ENCODE assay signal across 2 cellular contexts in the genomic region with DNA sequence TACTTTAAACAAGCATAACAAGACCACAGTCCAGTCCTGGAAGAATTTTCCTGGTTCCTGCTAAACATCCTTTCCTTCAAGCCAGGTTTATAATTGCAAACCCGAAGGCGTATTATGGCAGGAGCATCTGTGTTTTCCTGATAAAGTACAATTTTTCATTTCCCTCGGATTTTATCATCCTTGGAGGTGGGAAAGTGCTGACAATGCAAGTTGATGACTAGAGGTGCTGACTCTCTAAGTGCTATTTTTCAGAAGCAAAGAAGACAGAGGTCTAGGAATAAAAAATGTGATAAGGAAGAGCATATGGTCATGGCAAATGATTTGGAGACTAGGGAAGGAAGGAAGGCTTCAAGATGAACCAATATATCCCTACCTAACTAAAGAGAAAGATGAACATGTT.
TF ChIP-seq lines count a peak whose summit lies in the region.

No MANE protein-coding gene starts in this region.

TF ChIP-seq in IMR-90, 13 proteins besides CTCF, POLR2A, EP300 and RAD21:
- TF ChIP-seq SMC3 (IDR thresholded peaks at IDR 0.05; ENCODE audit: low read depth, low read length) (no peak), MAFK (IDR thresholded peaks at IDR 0.05; ENCODE audit: low read depth, low read length) (peak; percentile 97), RCOR1 (IDR thresholded peaks at IDR 0.05; ENCODE audit: insufficient replicate concordance, low read length) (no peak), BHLHE40 (IDR thresholded peaks at IDR 0.05; ENCODE audit: low read depth, low read length) (no peak), FOS (IDR thresholded peaks at IDR 0.05; ENCODE audit: low read depth, low read length) (no peak)

TF ChIP-seq in H1, 55 proteins besides CTCF, POLR2A, EP300 and RAD21:
- TF ChIP-seq KDM5A (IDR thresholded peaks at IDR 0.05; ENCODE audit: low read length) = no peak
- peak; percentile 78 for TF ChIP-seq MAFK (IDR thresholded peaks at IDR 0.05; ENCODE audit: low read depth, low read length)
- TF ChIP-seq TEAD4 (IDR thresholded peaks at IDR 0.05; ENCODE audit: low read depth, low read length) = no peak
- TF ChIP-seq, protein P1, sequence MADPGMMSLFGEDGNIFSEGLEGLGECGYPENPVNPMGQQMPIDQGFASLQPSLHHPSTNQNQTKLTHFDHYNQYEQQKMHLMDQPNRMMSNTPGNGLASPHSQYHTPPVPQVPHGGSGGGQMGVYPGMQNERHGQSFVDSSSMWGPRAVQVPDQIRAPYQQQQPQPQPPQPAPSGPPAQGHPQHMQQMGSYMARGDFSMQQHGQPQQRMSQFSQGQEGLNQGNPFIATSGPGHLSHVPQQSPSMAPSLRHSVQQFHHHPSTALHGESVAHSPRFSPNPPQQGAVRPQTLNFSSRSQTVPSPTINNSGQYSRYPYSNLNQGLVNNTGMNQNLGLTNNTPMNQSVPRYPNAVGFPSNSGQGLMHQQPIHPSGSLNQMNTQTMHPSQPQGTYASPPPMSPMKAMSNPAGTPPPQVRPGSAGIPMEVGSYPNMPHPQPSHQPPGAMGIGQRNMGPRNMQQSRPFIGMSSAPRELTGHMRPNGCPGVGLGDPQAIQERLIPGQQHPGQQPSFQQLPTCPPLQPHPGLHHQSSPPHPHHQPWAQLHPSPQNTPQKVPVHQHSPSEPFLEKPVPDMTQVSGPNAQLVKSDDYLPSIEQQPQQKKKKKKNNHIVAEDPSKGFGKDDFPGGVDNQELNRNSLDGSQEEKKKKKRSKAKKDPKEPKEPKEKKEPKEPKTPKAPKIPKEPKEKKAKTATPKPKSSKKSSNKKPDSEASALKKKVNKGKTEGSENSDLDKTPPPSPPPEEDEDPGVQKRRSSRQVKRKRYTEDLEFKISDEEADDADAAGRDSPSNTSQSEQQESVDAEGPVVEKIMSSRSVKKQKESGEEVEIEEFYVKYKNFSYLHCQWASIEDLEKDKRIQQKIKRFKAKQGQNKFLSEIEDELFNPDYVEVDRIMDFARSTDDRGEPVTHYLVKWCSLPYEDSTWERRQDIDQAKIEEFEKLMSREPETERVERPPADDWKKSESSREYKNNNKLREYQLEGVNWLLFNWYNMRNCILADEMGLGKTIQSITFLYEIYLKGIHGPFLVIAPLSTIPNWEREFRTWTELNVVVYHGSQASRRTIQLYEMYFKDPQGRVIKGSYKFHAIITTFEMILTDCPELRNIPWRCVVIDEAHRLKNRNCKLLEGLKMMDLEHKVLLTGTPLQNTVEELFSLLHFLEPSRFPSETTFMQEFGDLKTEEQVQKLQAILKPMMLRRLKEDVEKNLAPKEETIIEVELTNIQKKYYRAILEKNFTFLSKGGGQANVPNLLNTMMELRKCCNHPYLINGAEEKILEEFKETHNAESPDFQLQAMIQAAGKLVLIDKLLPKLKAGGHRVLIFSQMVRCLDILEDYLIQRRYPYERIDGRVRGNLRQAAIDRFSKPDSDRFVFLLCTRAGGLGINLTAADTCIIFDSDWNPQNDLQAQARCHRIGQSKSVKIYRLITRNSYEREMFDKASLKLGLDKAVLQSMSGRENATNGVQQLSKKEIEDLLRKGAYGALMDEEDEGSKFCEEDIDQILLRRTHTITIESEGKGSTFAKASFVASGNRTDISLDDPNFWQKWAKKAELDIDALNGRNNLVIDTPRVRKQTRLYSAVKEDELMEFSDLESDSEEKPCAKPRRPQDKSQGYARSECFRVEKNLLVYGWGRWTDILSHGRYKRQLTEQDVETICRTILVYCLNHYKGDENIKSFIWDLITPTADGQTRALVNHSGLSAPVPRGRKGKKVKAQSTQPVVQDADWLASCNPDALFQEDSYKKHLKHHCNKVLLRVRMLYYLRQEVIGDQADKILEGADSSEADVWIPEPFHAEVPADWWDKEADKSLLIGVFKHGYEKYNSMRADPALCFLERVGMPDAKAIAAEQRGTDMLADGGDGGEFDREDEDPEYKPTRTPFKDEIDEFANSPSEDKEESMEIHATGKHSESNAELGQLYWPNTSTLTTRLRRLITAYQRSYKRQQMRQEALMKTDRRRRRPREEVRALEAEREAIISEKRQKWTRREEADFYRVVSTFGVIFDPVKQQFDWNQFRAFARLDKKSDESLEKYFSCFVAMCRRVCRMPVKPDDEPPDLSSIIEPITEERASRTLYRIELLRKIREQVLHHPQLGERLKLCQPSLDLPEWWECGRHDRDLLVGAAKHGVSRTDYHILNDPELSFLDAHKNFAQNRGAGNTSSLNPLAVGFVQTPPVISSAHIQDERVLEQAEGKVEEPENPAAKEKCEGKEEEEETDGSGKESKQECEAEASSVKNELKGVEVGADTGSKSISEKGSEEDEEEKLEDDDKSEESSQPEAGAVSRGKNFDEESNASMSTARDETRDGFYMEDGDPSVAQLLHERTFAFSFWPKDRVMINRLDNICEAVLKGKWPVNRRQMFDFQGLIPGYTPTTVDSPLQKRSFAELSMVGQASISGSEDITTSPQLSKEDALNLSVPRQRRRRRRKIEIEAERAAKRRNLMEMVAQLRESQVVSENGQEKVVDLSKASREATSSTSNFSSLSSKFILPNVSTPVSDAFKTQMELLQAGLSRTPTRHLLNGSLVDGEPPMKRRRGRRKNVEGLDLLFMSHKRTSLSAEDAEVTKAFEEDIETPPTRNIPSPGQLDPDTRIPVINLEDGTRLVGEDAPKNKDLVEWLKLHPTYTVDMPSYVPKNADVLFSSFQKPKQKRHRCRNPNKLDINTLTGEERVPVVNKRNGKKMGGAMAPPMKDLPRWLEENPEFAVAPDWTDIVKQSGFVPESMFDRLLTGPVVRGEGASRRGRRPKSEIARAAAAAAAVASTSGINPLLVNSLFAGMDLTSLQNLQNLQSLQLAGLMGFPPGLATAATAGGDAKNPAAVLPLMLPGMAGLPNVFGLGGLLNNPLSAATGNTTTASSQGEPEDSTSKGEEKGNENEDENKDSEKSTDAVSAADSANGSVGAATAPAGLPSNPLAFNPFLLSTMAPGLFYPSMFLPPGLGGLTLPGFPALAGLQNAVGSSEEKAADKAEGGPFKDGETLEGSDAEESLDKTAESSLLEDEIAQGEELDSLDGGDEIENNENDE (IDR thresholded peaks at IDR 0.05; ENCODE audit: insufficient replicate concordance, low read length) = no peak
